Comparison of ENCODE assay signal across 8 cellular contexts in genomic region chr10:97888641-97889262, GRCh38. TPM values are rescaled to one million over a fixed set of nuclear protein-coding genes. Genes with fewer than 3 reads are reported as not detected.
A peak's percentile ranks its signal among the peaks of the same experiment; 100 is the strongest.
DNase-seq lines count a peak whose midpoint lies in the region; ATAC-seq and TF ChIP-seq lines count a peak whose summit lies in the region.

No MANE protein-coding gene starts in this region.

- H3K27ac Mint-ChIP-seq in activated T-cell treated with anti-CD3 and anti-CD28 coated beads, Interleukin-2, amount 50 U/mL, for 72 hours, result no peak overlapping the region
- H3K27ac Mint-ChIP-seq in natural killer cell, result no peak overlapping the region

- no peaks in the 10 kb centered on the region for H3K36me3 ChIP-seq in tibial artery
- no peaks in the 10 kb centered on the region for H3K36me3 ChIP-seq in uterus
- no peaks in the 10 kb centered on the region for H3K36me3 ChIP-seq in tibial nerve

- no peak overlapping the region for H3K4me3 Mint-ChIP-seq in activated T-cell treated with anti-CD3 and anti-CD28 coated beads, Interleukin-2, amount 50 U/mL, for 72 hours
- H3K4me3 Mint-ChIP-seq in activated T-cell treated with anti-CD3 and anti-CD28 coated beads, Interleukin-2, amount 50 U/mL, for 4 hours, result no peak overlapping the region
- no peak overlapping the region for H3K4me3 Mint-ChIP-seq in natural killer cell

- no peaks in the 10 kb centered on the region for H3K9me3 ChIP-seq in tibial artery
- H3K9me3 ChIP-seq in uterus, result no peaks in the 10 kb centered on the region
- H3K9me3 ChIP-seq in tibial nerve, result no peaks in the 10 kb centered on the region

- no peak for ATAC-seq in activated T-cell treated with anti-CD3 and anti-CD28 coated beads, Interleukin-2, amount 50 U/mL, for 72 hours (replicated peaks in 1 of 2)
- no peak for ATAC-seq in activated T-cell treated with anti-CD3 and anti-CD28 coated beads, Interleukin-2, amount 50 U/mL, for 4 hours
- ATAC-seq in natural killer cell, result no peak

- no peaks in the 10 kb centered on the region for H3K4me1 Mint-ChIP-seq in activated T-cell treated with anti-CD3 and anti-CD28 coated beads, Interleukin-2, amount 50 U/mL, for 72 hours (ENCODE audit: low read depth)
- no peaks in the 10 kb centered on the region for H3K4me1 Mint-ChIP-seq in activated T-cell treated with anti-CD3 and anti-CD28 coated beads, Interleukin-2, amount 50 U/mL, for 4 hours (ENCODE audit: low read depth)
- peaks cover 0 to 4% of the 10 kb centered on the region in 2 donors for H3K4me1 Mint-ChIP-seq in natural killer cell

- H3K27me3 ChIP-seq in tibial artery (no peaks in the 10 kb centered on the region), uterus (no peaks in the 10 kb centered on the region), tibial nerve (no peaks in the 10 kb centered on the region)

- 20 to 39% methylated on average over 11 to 12 of the region's 12 CpGs for WGBS in tibial nerve, 2 donors

- H3K27ac ChIP-seq in tibial artery, result peak overlapping the region; percentile 42 to 50
- no peak overlapping the region for H3K27ac ChIP-seq in uterus
- peak overlapping the region in 1 of 4 donors; percentile 69 for H3K27ac ChIP-seq in tibial nerve

- H3K36me3 Mint-ChIP-seq in activated T-cell treated with anti-CD3 and anti-CD28 coated beads, Interleukin-2, amount 50 U/mL, for 72 hours (ENCODE audit: insufficient read depth in 2 of 2), result no peaks in the 10 kb centered on the region
- H3K36me3 Mint-ChIP-seq in activated T-cell treated with anti-CD3 and anti-CD28 coated beads, Interleukin-2, amount 50 U/mL, for 4 hours (ENCODE audit: insufficient read depth), result no peaks in the 10 kb centered on the region
- H3K36me3 Mint-ChIP-seq in natural killer cell, result no peaks in the 10 kb centered on the region

- no peak for TF ChIP-seq CTCF in tibial artery (IDR thresholded peaks at IDR 0.05)
- no peak for TF ChIP-seq CTCF in uterus (IDR thresholded peaks at IDR 0.05)
- TF ChIP-seq CTCF in natural killer cell (IDR thresholded peaks at IDR 0.05), result no peak
- no peak for TF ChIP-seq CTCF in tibial nerve (IDR thresholded peaks at IDR 0.05)

- H3K9me3 Mint-ChIP-seq in activated T-cell treated with anti-CD3 and anti-CD28 coated beads, Interleukin-2, amount 50 U/mL, for 72 hours, result no peaks in the 10 kb centered on the region
- H3K9me3 Mint-ChIP-seq in activated T-cell treated with anti-CD3 and anti-CD28 coated beads, Interleukin-2, amount 50 U/mL, for 4 hours, result no peaks in the 10 kb centered on the region
- H3K9me3 Mint-ChIP-seq in natural killer cell, result no peaks in the 10 kb centered on the region

- TF ChIP-seq POLR2A in uterus (IDR thresholded peaks at IDR 0.05), result no peak
- TF ChIP-seq POLR2A in tibial nerve (IDR thresholded peaks at IDR 0.05), result no peak

- H3K4me1 ChIP-seq in tibial artery (peaks cover 0 to 16% (median 11%) of the 10 kb centered on the region in 4 donors), uterus (no peaks in the 10 kb centered on the region), tibial nerve (peaks cover 0 to 17% (median 4%) of the 10 kb centered on the region in 4 donors)

- no peak for TF ChIP-seq EP300 in tibial nerve (IDR thresholded peaks at IDR 0.05)

- peaks cover 3% of the 10 kb centered on the region for H3K27me3 Mint-ChIP-seq in activated T-cell treated with anti-CD3 and anti-CD28 coated beads, Interleukin-2, amount 50 U/mL, for 72 hours (ENCODE audit: low read depth)
- peaks cover 2% of the 10 kb centered on the region for H3K27me3 Mint-ChIP-seq in activated T-cell treated with anti-CD3 and anti-CD28 coated beads, Interleukin-2, amount 50 U/mL, for 4 hours (ENCODE audit: low read depth)
- peaks cover 5 to 14% of the 10 kb centered on the region in 2 donors for H3K27me3 Mint-ChIP-seq in natural killer cell (ENCODE audit: low read depth in 2 of 2)

- H3K4me3 ChIP-seq in tibial artery, result no peak overlapping the region
- H3K4me3 ChIP-seq in uterus, result no peak overlapping the region
- no peak overlapping the region for H3K4me3 ChIP-seq in tibial nerve

- intact Hi-C loops in tibial artery (cut with DNase I; ENCODE audit: low total_unique reads), result no loop called here
- intact Hi-C loops in uterus (cut with DNase I; ENCODE audit: low total_unique reads), result no loop called here
- intact Hi-C loops in natural killer cell (cut with micrococcal nuclease), result no loop called here

- peak; percentile 6 to 7 for DNase-seq in activated T-cell treated with anti-CD3 and anti-CD28 coated beads, Interleukin-2, amount 50 U/mL, for 72 hours
- DNase-seq in activated T-cell treated with anti-CD3 and anti-CD28 coated beads, Interleukin-2, amount 50 U/mL, for 4 hours, result no peak
- DNase-seq in NOMO-1 (lab: John Stamatoyannopoulos, UW; ENCODE audit: unreplicated experiment in 2 of 2) (peak; percentile 55 to 56), fibroblast of gingiva (ENCODE audit: low read depth) (peak; percentile 36), tibial artery (peak in 1 of 2 donors; percentile 80), uterus (no peak), natural killer cell (no peak), tibial nerve (ENCODE audit: low spot score in 2 of 2) (no peak)

RNA-seq across cellular contexts. Expression of gene GOLGA7B, which starts 39.1 kb away (rescaled TPM):
- total RNA-seq in activated T-cell treated with anti-CD3 and anti-CD28 coated beads, Interleukin-2, amount 50 U/mL, for 72 hours, result under 1 TPM; 0.55 to 0.83 TPM
- total RNA-seq in activated T-cell treated with anti-CD3 and anti-CD28 coated beads, Interleukin-2, amount 50 U/mL, for 4 hours, result under 1 TPM; 0.28 to 0.32 (median 0.30) TPM
- total RNA-seq in uterus (1 to 10 TPM in 1 of 4 donors, under 1 TPM in 1, not detected in 2; 0.09 to 3.1 TPM), natural killer cell (1 to 10 TPM; 4.1 to 4.6 (median 4.1) TPM), tibial nerve (1 to 10 TPM in 3 of 4 donors, under 1 TPM in 1; 0.90 to 6.3 (median 4.8) TPM)

Comparison
In these comparisons a context has a peak if more than half of its experiments do, and no peak if none do; other contexts are left out.
1. DNase-seq: peak in activated T-cell treated with anti-CD3 and anti-CD28 coated beads, Interleukin-2, amount 50 U/mL, for 72 hours (2 of 2), NOMO-1 (2 of 2) and fibroblast of gingiva (single experiment); none in activated T-cell treated with anti-CD3 and anti-CD28 coated beads, Interleukin-2, amount 50 U/mL, for 4 hours (single experiment), uterus (0 of 2), natural killer cell (single experiment) and tibial nerve (0 of 2).
2. H3K27ac ChIP-seq: peak in tibial artery (2 of 2); none in uterus (0 of 2).